In genomic region chr4:144280688-144281087, GRCh38 we compare ENCODE assay signal across 8 cellular contexts.
"Had no signal": no experiment of that assay in that cellular context is flagged by ENCODE, and none has a peak within 500 bp of the region (broad histone marks: within the 10 kb centered on the region; RNA-seq: fewer than 3 reads in every experiment).

No MANE protein-coding gene starts in this region.

- FAIRE-seq: H1, H54, HTR-8/SVneo, K562 had no signal

- H3K4me3 ChIP-seq: GM23338, K562 had no signal

- H2AFZ ChIP-seq: GM23338 had no signal

- DNase-seq: H9, HCEC 1CT, IMR-90 had no signal

- H3K4me2 ChIP-seq: GM23338 had no signal

- ATAC-seq: GM23338, K562 had no signal
